In the genomic region with DNA sequence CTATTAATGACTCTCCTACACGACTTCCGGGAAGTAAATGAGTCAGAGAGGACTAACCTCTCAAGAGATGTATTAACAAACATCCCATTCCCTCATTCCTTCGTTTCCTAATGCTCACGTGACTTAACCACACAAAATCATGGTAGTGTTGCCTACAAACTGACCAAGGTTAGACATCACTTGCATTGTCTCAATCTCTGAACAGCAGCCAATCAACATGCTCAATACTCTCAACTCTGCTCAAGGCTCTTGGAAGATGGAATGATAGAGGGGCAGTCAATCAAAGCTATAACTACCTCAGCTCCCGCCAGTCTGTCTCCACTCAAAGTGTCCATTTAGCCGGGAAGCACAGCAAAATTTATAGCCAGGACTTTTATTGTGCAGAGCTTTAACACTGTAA, we compare ENCODE assay signal across 22 cellular contexts.
A peak's percentile ranks its signal among the peaks of the same experiment; 100 is the strongest.
DNase-seq lines count a peak whose midpoint lies in the region; ATAC-seq and TF ChIP-seq lines count a peak whose summit lies in the region.
"Had no signal": no experiment of that assay in that cellular context is flagged by ENCODE, and none has a peak within 500 bp of the region (broad histone marks: within the 10 kb centered on the region; RNA-seq: fewer than 3 reads in every experiment).

No MANE protein-coding gene starts in this region.

- DNase-seq in activated naive CD8-positive, alpha-beta T cell treated with anti-CD3 and anti-CD28 coated beads, Interleukin-2, amount 50 U/mL, for 24 hours, result no peak
- DNase-seq in activated naive CD8-positive, alpha-beta T cell treated with anti-CD3 and anti-CD28 coated beads for 36 hours, result no peak
- DNase-seq in NCI-H2227 treated with DMSO at 0.1 percent for 48 hours (lab: John Stamatoyannopoulos, UW) (peak; percentile 66), fibroblast of gingiva (ENCODE audit: low read depth) (peak; percentile 70), type B pancreatic cell (ENCODE audit: extremely low spot score, unreplicated experiment) (no peak), dedifferentiated amniotic fluid mesenchymal stem cell (ENCODE audit: extremely low spot score) (no peak), iPS-NIHi7 (ENCODE audit: extremely low spot score) (no peak)
- DNase-seq in stimulated activated CD8-positive, alpha-beta memory T cell treated with anti-CD3 and anti-CD28 coated beads, Interleukin-4, amount 100 ng/mL, for 48 hours, result no peak
- DNase-seq: activated CD4-positive, alpha-beta memory T cell treated with anti-CD3 and anti-CD28 coated beads for 36 hours; activated naive CD8-positive, alpha-beta T cell treated with anti-CD3 and anti-CD28 coated beads, Interleukin-2, amount 10 ng/mL, durations not matched to agents 7 days and 5 days; activated T-cell treated with anti-CD3 and anti-CD28 coated beads, Interleukin-2, amount 50 U/mL, for 4 hours; CD8-positive, alpha-beta T cell; gastrocnemius medialis; GOT3; lower lobe of right lung; naive thymus-derived CD4-positive, alpha-beta T cell; NCI-H1930; NCI-H524 treated with DMSO at 0.1 percent for 48 hours; PC-9; stimulated activated naive B cell treated with anti-CD40 and anti-IgM and Interleukin-4, amounts not matched to agents 10 μg/mL and 1 μg/mL and 100 μg/mL, for 72 hours had no signal

- TF ChIP-seq CTCF in type B pancreatic cell (conservative IDR thresholded peaks at IDR 0.05), result no peak

- peaks cover 16% of the 10 kb centered on the region for H3K4me1 Mint-ChIP-seq in activated naive CD8-positive, alpha-beta T cell treated with anti-CD3 and anti-CD28 coated beads, Interleukin-2, amount 50 U/mL, for 24 hours
- H3K4me1 Mint-ChIP-seq in activated naive CD8-positive, alpha-beta T cell treated with anti-CD3 and anti-CD28 coated beads for 36 hours, result peaks cover 5% of the 10 kb centered on the region
- H3K4me1 Mint-ChIP-seq in type B pancreatic cell (ENCODE audit: unreplicated experiment), result peaks cover 9% of the 10 kb centered on the region
- H3K4me1 Mint-ChIP-seq: activated naive CD8-positive, alpha-beta T cell treated with anti-CD3 and anti-CD28 coated beads, Interleukin-2, amount 10 ng/mL, durations not matched to agents 7 days and 5 days; naive thymus-derived CD4-positive, alpha-beta T cell had no signal

- no peaks in the 10 kb centered on the region for H3K27me3 Mint-ChIP-seq in activated naive CD8-positive, alpha-beta T cell treated with anti-CD3 and anti-CD28 coated beads, Interleukin-2, amount 50 U/mL, for 24 hours
- H3K27me3 Mint-ChIP-seq in activated naive CD8-positive, alpha-beta T cell treated with anti-CD3 and anti-CD28 coated beads for 36 hours, result no peaks in the 10 kb centered on the region
- no peaks in the 10 kb centered on the region for H3K27me3 Mint-ChIP-seq in type B pancreatic cell
- H3K27me3 Mint-ChIP-seq: activated CD4-positive, alpha-beta memory T cell treated with anti-CD3 and anti-CD28 coated beads for 36 hours; activated naive CD8-positive, alpha-beta T cell treated with anti-CD3 and anti-CD28 coated beads, Interleukin-2, amount 10 ng/mL, durations not matched to agents 7 days and 5 days; naive thymus-derived CD4-positive, alpha-beta T cell; stimulated activated naive B cell treated with anti-CD40 and anti-IgM and Interleukin-4, amounts not matched to agents 10 μg/mL and 1 μg/mL and 100 μg/mL, for 72 hours had no signal

- no peaks in the 10 kb centered on the region for H3K9me3 Mint-ChIP-seq in activated naive CD8-positive, alpha-beta T cell treated with anti-CD3 and anti-CD28 coated beads, Interleukin-2, amount 50 U/mL, for 24 hours
- no peaks in the 10 kb centered on the region for H3K9me3 Mint-ChIP-seq in activated naive CD8-positive, alpha-beta T cell treated with anti-CD3 and anti-CD28 coated beads for 36 hours
- peaks cover 4% of the 10 kb centered on the region for H3K9me3 Mint-ChIP-seq in type B pancreatic cell
- H3K9me3 Mint-ChIP-seq: activated CD4-positive, alpha-beta memory T cell treated with anti-CD3 and anti-CD28 coated beads for 36 hours; activated T-cell treated with anti-CD3 and anti-CD28 coated beads, Interleukin-2, amount 50 U/mL, for 4 hours; CD8-positive, alpha-beta T cell had no signal

- peak overlapping the region; percentile 39 for H3K27ac Mint-ChIP-seq in activated naive CD8-positive, alpha-beta T cell treated with anti-CD3 and anti-CD28 coated beads, Interleukin-2, amount 50 U/mL, for 24 hours
- no peak overlapping the region for H3K27ac Mint-ChIP-seq in activated naive CD8-positive, alpha-beta T cell treated with anti-CD3 and anti-CD28 coated beads for 36 hours
- H3K27ac Mint-ChIP-seq in type B pancreatic cell, result peak overlapping the region; percentile 1
- H3K27ac Mint-ChIP-seq: activated CD4-positive, alpha-beta memory T cell treated with anti-CD3 and anti-CD28 coated beads for 36 hours; activated naive CD8-positive, alpha-beta T cell treated with anti-CD3 and anti-CD28 coated beads, Interleukin-2, amount 10 ng/mL, durations not matched to agents 7 days and 5 days; CD8-positive, alpha-beta T cell; naive thymus-derived CD4-positive, alpha-beta T cell; stimulated activated naive B cell treated with anti-CD40 and anti-IgM and Interleukin-4, amounts not matched to agents 10 μg/mL and 1 μg/mL and 100 μg/mL, for 72 hours had no signal

- no peak for ATAC-seq in activated naive CD8-positive, alpha-beta T cell treated with anti-CD3 and anti-CD28 coated beads, Interleukin-2, amount 50 U/mL, for 24 hours
- ATAC-seq: A549; activated T-cell treated with anti-CD3 and anti-CD28 coated beads, Interleukin-2, amount 50 U/mL, for 4 hours; CD8-positive, alpha-beta T cell; lower lobe of right lung; naive thymus-derived CD4-positive, alpha-beta T cell; stimulated activated naive B cell treated with anti-CD40 and anti-IgM and Interleukin-4, amounts not matched to agents 10 μg/mL and 1 μg/mL and 100 μg/mL, for 72 hours had no signal

- H3K36me3 Mint-ChIP-seq in activated naive CD8-positive, alpha-beta T cell treated with anti-CD3 and anti-CD28 coated beads, Interleukin-2, amount 50 U/mL, for 24 hours (ENCODE audit: low read depth), result no peaks in the 10 kb centered on the region
- no peaks in the 10 kb centered on the region for H3K36me3 Mint-ChIP-seq in activated naive CD8-positive, alpha-beta T cell treated with anti-CD3 and anti-CD28 coated beads for 36 hours
- no peaks in the 10 kb centered on the region for H3K36me3 Mint-ChIP-seq in type B pancreatic cell
- H3K36me3 Mint-ChIP-seq: activated CD4-positive, alpha-beta memory T cell treated with anti-CD3 and anti-CD28 coated beads for 36 hours; activated naive CD8-positive, alpha-beta T cell treated with anti-CD3 and anti-CD28 coated beads, Interleukin-2, amount 10 ng/mL, durations not matched to agents 7 days and 5 days; CD8-positive, alpha-beta T cell; naive thymus-derived CD4-positive, alpha-beta T cell; stimulated activated naive B cell treated with anti-CD40 and anti-IgM and Interleukin-4, amounts not matched to agents 10 μg/mL and 1 μg/mL and 100 μg/mL, for 72 hours had no signal

- no peak overlapping the region for H3K4me3 Mint-ChIP-seq in activated naive CD8-positive, alpha-beta T cell treated with anti-CD3 and anti-CD28 coated beads, Interleukin-2, amount 50 U/mL, for 24 hours
- H3K4me3 Mint-ChIP-seq in activated naive CD8-positive, alpha-beta T cell treated with anti-CD3 and anti-CD28 coated beads for 36 hours, result no peak overlapping the region
- H3K4me3 Mint-ChIP-seq in type B pancreatic cell, result no peak overlapping the region
- H3K4me3 Mint-ChIP-seq: activated CD4-positive, alpha-beta memory T cell treated with anti-CD3 and anti-CD28 coated beads for 36 hours; activated naive CD8-positive, alpha-beta T cell treated with anti-CD3 and anti-CD28 coated beads, Interleukin-2, amount 10 ng/mL, durations not matched to agents 7 days and 5 days; activated T-cell treated with anti-CD3 and anti-CD28 coated beads, Interleukin-2, amount 50 U/mL, for 4 hours; CD8-positive, alpha-beta T cell; central memory CD8-positive, alpha-beta T cell; naive thymus-derived CD4-positive, alpha-beta T cell; stimulated activated naive B cell treated with anti-CD40 and anti-IgM and Interleukin-4, amounts not matched to agents 10 μg/mL and 1 μg/mL and 100 μg/mL, for 72 hours had no signal

Comparison
In these comparisons a context has a peak if more than half of its experiments do, and no peak if none do; other contexts are left out.
1. DNase-seq: peak in NCI-H2227 treated with DMSO at 0.1 percent for 48 hours (single experiment) and fibroblast of gingiva (single experiment); none in activated naive CD8-positive, alpha-beta T cell treated with anti-CD3 and anti-CD28 coated beads, Interleukin-2, amount 50 U/mL, for 24 hours (single experiment), activated naive CD8-positive, alpha-beta T cell treated with anti-CD3 and anti-CD28 coated beads for 36 hours (single experiment), type B pancreatic cell (single experiment), dedifferentiated amniotic fluid mesenchymal stem cell (single experiment), stimulated activated CD8-positive, alpha-beta memory T cell treated with anti-CD3 and anti-CD28 coated beads, Interleukin-4, amount 100 ng/mL, for 48 hours (single experiment) and iPS-NIHi7 (single experiment).